Comparison of ENCODE assay signal across 2 cellular contexts in the genomic region with DNA sequence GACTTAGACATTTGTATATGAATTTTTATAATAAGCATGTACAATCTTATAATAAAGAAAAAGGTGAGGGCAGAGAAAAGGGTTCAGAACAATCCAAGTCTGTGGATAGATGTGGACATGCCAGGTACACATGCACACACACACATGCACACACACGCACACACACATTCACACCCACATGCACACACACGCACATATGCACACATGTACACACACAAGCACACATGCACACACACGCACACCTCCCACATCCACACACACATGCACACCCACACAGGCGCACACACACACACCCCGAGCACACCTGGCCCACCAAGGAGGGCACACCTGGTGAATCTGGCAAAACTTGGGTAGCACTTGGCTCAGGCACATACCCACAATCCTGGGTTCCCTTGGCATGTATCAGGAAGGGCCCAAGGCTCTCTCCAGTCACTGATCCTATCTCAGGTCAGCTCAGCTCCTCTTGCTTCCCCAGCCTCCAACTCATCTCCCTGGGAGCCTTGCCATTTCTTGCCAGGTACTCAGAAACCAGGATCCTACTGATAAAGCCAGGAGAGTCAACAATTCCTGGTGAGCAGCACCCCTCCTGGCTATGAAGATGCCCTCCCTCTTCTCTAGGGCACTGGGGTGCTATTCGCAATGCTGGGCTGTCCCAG.
TF ChIP-seq lines count a peak whose summit lies in the region.

No MANE protein-coding gene starts in this region.

TF ChIP-seq in HepG2, 621 proteins besides CTCF, POLR2A, EP300 and RAD21:
- TF ChIP-seq ZNF333 (CRISPR knock-in tag; IDR thresholded peaks at IDR 0.05; ENCODE audit: borderline replicate concordance), result no peak
- TF ChIP-seq FLYWCH1 (CRISPR knock-in tag; IDR thresholded peaks at IDR 0.05), result no peak
- TF ChIP-seq, protein P1, sequence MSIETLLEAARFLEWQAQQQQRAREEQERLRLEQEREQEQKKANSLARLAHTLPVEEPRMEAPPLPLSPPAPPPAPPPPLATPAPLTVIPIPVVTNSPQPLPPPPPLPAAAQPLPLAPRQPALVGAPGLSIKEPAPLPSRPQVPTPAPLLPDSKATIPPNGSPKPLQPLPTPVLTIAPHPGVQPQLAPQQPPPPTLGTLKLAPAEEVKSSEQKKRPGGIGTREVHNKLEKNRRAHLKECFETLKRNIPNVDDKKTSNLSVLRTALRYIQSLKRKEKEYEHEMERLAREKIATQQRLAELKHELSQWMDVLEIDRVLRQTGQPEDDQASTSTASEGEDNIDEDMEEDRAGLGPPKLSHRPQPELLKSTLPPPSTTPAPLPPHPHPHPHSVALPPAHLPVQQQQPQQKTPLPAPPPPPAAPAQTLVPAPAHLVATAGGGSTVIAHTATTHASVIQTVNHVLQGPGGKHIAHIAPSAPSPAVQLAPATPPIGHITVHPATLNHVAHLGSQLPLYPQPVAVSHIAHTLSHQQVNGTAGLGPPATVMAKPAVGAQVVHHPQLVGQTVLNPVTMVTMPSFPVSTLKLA (IDR thresholded peaks at IDR 0.05), result peak; percentile 61
- no peak for TF ChIP-seq ZNF841 (CRISPR knock-in tag; IDR thresholded peaks at IDR 0.05; ENCODE audit: borderline replicate concordance)
- TF ChIP-seq ZNF777 (CRISPR knock-in tag; IDR thresholded peaks at IDR 0.05), result no peak

TF ChIP-seq in GM12878, 131 proteins besides CTCF, POLR2A, EP300 and RAD21:
- TF ChIP-seq, protein P2, sequence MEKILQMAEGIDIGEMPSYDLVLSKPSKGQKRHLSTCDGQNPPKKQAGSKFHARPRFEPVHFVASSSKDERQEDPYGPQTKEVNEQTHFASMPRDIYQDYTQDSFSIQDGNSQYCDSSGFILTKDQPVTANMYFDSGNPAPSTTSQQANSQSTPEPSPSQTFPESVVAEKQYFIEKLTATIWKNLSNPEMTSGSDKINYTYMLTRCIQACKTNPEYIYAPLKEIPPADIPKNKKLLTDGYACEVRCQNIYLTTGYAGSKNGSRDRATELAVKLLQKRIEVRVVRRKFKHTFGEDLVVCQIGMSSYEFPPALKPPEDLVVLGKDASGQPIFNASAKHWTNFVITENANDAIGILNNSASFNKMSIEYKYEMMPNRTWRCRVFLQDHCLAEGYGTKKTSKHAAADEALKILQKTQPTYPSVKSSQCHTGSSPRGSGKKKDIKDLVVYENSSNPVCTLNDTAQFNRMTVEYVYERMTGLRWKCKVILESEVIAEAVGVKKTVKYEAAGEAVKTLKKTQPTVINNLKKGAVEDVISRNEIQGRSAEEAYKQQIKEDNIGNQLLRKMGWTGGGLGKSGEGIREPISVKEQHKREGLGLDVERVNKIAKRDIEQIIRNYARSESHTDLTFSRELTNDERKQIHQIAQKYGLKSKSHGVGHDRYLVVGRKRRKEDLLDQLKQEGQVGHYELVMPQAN (conservative IDR thresholded peaks at IDR 0.05), result no peak
- TF ChIP-seq NFYA (IDR thresholded peaks at IDR 0.05; ENCODE audit: borderline replicate concordance, low read depth, low read length), result no peak
- TF ChIP-seq, protein P3, sequence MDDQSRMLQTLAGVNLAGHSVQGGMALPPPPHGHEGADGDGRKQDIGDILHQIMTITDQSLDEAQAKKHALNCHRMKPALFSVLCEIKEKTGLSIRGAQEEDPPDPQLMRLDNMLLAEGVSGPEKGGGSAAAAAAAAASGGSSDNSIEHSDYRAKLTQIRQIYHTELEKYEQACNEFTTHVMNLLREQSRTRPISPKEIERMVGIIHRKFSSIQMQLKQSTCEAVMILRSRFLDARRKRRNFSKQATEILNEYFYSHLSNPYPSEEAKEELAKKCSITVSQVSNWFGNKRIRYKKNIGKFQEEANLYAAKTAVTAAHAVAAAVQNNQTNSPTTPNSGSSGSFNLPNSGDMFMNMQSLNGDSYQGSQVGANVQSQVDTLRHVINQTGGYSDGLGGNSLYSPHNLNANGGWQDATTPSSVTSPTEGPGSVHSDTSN (IDR thresholded peaks at IDR 0.05; ENCODE audit: insufficient replicate concordance, low read depth, low read length), result peak; percentile 44
- TF ChIP-seq SUPT20H (IDR thresholded peaks at IDR 0.05; ENCODE audit: borderline replicate concordance, control insufficient read depth, low read depth, low read length), result no peak
- TF ChIP-seq, protein P4, sequence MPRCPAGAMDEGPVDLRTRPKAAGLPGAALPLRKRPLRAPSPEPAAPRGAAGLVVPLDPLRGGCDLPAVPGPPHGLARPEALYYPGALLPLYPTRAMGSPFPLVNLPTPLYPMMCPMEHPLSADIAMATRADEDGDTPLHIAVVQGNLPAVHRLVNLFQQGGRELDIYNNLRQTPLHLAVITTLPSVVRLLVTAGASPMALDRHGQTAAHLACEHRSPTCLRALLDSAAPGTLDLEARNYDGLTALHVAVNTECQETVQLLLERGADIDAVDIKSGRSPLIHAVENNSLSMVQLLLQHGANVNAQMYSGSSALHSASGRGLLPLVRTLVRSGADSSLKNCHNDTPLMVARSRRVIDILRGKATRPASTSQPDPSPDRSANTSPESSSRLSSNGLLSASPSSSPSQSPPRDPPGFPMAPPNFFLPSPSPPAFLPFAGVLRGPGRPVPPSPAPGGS (IDR thresholded peaks at IDR 0.05; ENCODE audit: borderline replicate concordance, insufficient read depth, low read depth, low read length, poor library complexity, severe bottlenecking), result peak; percentile 97
TF ChIP-seq in GM12878: peak in this region for 2.
